ENCODE assay signal across 8 cellular contexts in genomic region chr3:119559441-119559963, GRCh38. TPM values are rescaled to one million over a fixed set of nuclear protein-coding genes. Genes with fewer than 3 reads are reported as not detected.
A peak's percentile ranks its signal among the peaks of the same experiment; 100 is the strongest.
DNase-seq lines count a peak whose midpoint lies in the region; ATAC-seq and TF ChIP-seq lines count a peak whose summit lies in the region.

CD80 (minus strand) TSS chr3:119559614; CDS start chr3:119557728, 1,886 bp downstream.

- TF ChIP-seq CTCF in AG04449 (IDR thresholded peaks at IDR 0.05; ENCODE audit: insufficient read depth, low read length, missing control alignments), result peak; percentile 45
- TF ChIP-seq CTCF in endodermal cell (conservative IDR thresholded peaks at IDR 0.05), result peak; percentile 71
- TF ChIP-seq CTCF in natural killer cell (IDR thresholded peaks at IDR 0.05), result peak; percentile 26

- CTCF ChIA-PET in AG04449 (lab: Yijun Ruan, JAX), result interaction anchor here (0.8 to 2.2 kb wide), 7 partner anchors 9 to 83 kb away, joined by 3 to 9 read pairs (median 3); no protein-coding TSS in a partner anchor

- H3K9me3 ChIP-seq in endodermal cell (ENCODE audit: control insufficient read depth, low read length), result no peaks in the 10 kb centered on the region

- H3K4me3 ChIP-seq in AG04449 (ENCODE audit: low read depth, low read length) (no peak within 1 kb of the TSS), endodermal cell (ENCODE audit: low read length) (no peak within 1 kb of the TSS)

- no peak within 1 kb of the TSS for H3K4me3 Mint-ChIP-seq in endodermal cell
- no peak within 1 kb of the TSS for H3K4me3 Mint-ChIP-seq in natural killer cell

- POLR2A ChIA-PET in AG04449 (lab: Yijun Ruan, JAX), result no interaction called here

- H3K9ac ChIP-seq in endodermal cell (ENCODE audit: extremely low read depth, low read length, poor library complexity, severe bottlenecking), result no peak within 1 kb of the TSS

- peaks cover 7% of the 10 kb centered on the region for H3K27me3 ChIP-seq in endodermal cell (ENCODE audit: control insufficient read depth, insufficient read depth, low read length, poor library complexity, severe bottlenecking)

- peaks cover 5% of the 10 kb centered on the region for H3K9me3 Mint-ChIP-seq in endodermal cell
- H3K9me3 Mint-ChIP-seq in natural killer cell, result no peaks in the 10 kb centered on the region

- intact Hi-C loops in natural killer cell (cut with micrococcal nuclease), result loop anchor here (1.0 kb wide), 2 partner anchors 284 to 677 kb away; no protein-coding TSS in a partner anchor

- 55% methylated on average over 7 of the region's 7 CpGs; no CpG with 5 or more reads in 1 of the 2 experiments for WGBS in endodermal cell (ENCODE audit: insufficient coverage in 1 of 2, insufficient read length in 1 of 2), 2 experiments

- no peak within 1 kb of the TSS for H3K27ac ChIP-seq in endodermal cell (ENCODE audit: low read depth, low read length)

- peaks cover 4% of the 10 kb centered on the region for H3K36me3 Mint-ChIP-seq in endodermal cell (ENCODE audit: low read depth)
- H3K36me3 Mint-ChIP-seq in natural killer cell, result no peaks in the 10 kb centered on the region

- H3K36me3 ChIP-seq in endodermal cell (ENCODE audit: control insufficient read depth, insufficient read depth, low read length), result no peaks in the 10 kb centered on the region

- H3K4me1 Mint-ChIP-seq in endodermal cell (peaks cover 6% of the 10 kb centered on the region), natural killer cell (peaks cover 5 to 6% of the 10 kb centered on the region in 2 donors)

- DNase-seq in AG04449 (ENCODE audit: low read depth, low spot score) (peak; percentile 5), NAMALWA (ENCODE audit: low spot score) (peak; percentile 94), endodermal cell (peak; percentile 88), natural killer cell (peak; percentile 27), T1000 (lab: John Stamatoyannopoulos, UW) (no peak)
- peak; percentile 57 for DNase-seq in activated CD4-positive, CD25-positive, alpha-beta regulatory T cell treated with anti-CD3 and anti-CD28 coated beads, Interleukin-2, amount 50 U/mL, for 72 hours

- H3K27me3 Mint-ChIP-seq in endodermal cell (ENCODE audit: insufficient read depth) (no peaks in the 10 kb centered on the region), natural killer cell (ENCODE audit: low read depth in 2 of 2) (peaks cover 0 to 6% of the 10 kb centered on the region in 2 donors)

- peak within 1 kb of the TSS; percentile 55 for H3K27ac Mint-ChIP-seq in endodermal cell
- peak within 1 kb of the TSS in 1 of 2 donors; percentile 62 for H3K27ac Mint-ChIP-seq in natural killer cell

- no peaks in the 10 kb centered on the region for H3K4me1 ChIP-seq in endodermal cell (ENCODE audit: control insufficient read depth, insufficient read depth, low read length)

- ATAC-seq in GM18498 (IDR thresholded peaks at IDR 0.05; ENCODE audit: unreplicated experiment) (peak; percentile 63), HG02678 (IDR thresholded peaks at IDR 0.05; ENCODE audit: unreplicated experiment) (peak; percentile 62), natural killer cell (peak; percentile 60 to 81 (median 74))

RNA-seq across cellular contexts. Expression of gene CD80, which starts in this region (rescaled TPM):
- total RNA-seq in endodermal cell, result 1 to 10 TPM; 2.2 to 2.5 TPM
- polyA plus RNA-seq in endodermal cell (2013, experiment 1 of 2), result 0.43 TPM
- polyA plus RNA-seq in endodermal cell (2013, experiment 2 of 2), result 0.75 TPM
- total RNA-seq in natural killer cell, result 1 to 10 TPM in 1 of 3 donors, under 1 TPM in 1, not detected in 1; 0.40 to 1.1 TPM
